16 cellular contexts compared by ENCODE assay signal in genomic region chr5:32450952-32451351, GRCh38. TPM values are rescaled to one million over a fixed set of nuclear protein-coding genes. Genes with fewer than 3 reads are reported as not detected.
DNase-seq lines count a peak whose midpoint lies in the region; ATAC-seq and TF ChIP-seq lines count a peak whose summit lies in the region.
"Had no signal": no experiment of that assay in that cellular context is flagged by ENCODE, and none has a peak within 500 bp of the region (broad histone marks: within the 10 kb centered on the region; RNA-seq: fewer than 3 reads in every experiment).

No MANE protein-coding gene starts in this region.

- H3K27me3 ChIP-seq in kidney epithelial cell (ENCODE audit: control insufficient read depth, insufficient read depth, low read length), result no peaks in the 10 kb centered on the region
- H3K27me3 ChIP-seq in MG63, result no peaks in the 10 kb centered on the region
- no peaks in the 10 kb centered on the region for H3K27me3 ChIP-seq in testis

- DNase-seq in GM12865 (ENCODE audit: low read depth) (peak; percentile 38), KBM-7 (peak; percentile 18), kidney epithelial cell (ENCODE audit: low read depth) (no peak), MG63 (no peak), testis (no peak)
- DNase-seq: activated CD4-positive, alpha-beta T cell treated with anti-CD3 and anti-CD28 coated beads, Interleukin-2, amount 10 ng/mL, durations not matched to agents 7 days and 5 days; activated gamma-delta T cell treated with Interleukin-2 at 50 U/mL for 16 hours; central memory CD4-positive, alpha-beta T cell; naive B cell; NCI-H1092 treated with DMSO at 0.1 percent for 48 hours; NCI-H510A treated with DMSO at 0.1 percent for 48 hours; T-cell had no signal

- no peak overlapping the region for H3K4me3 Mint-ChIP-seq in activated T-helper 17 cell treated with anti-CD3 and anti-CD28 coated beads, Interleukin-2, amount 50 U/mL, for 72 hours
- H3K4me3 Mint-ChIP-seq: activated CD4-positive, alpha-beta T cell treated with anti-CD3 and anti-CD28 coated beads, Interleukin-2, amount 10 ng/mL, durations not matched to agents 7 days and 5 days; naive B cell; T-cell had no signal

- H3K27ac ChIP-seq in testis, result no peak overlapping the region
- H3K27ac ChIP-seq: thoracic aorta had no signal

- H3K36me3 Mint-ChIP-seq in activated T-helper 17 cell treated with anti-CD3 and anti-CD28 coated beads, Interleukin-2, amount 50 U/mL, for 72 hours (ENCODE audit: low read depth), result no peaks in the 10 kb centered on the region
- H3K36me3 Mint-ChIP-seq: T-cell had no signal

- no peak overlapping the region for H3K27ac Mint-ChIP-seq in activated T-helper 17 cell treated with anti-CD3 and anti-CD28 coated beads, Interleukin-2, amount 50 U/mL, for 72 hours
- H3K27ac Mint-ChIP-seq: activated CD4-positive, alpha-beta T cell treated with anti-CD3 and anti-CD28 coated beads, Interleukin-2, amount 10 ng/mL, durations not matched to agents 7 days and 5 days; naive B cell; T-cell had no signal

- no peaks in the 10 kb centered on the region for H3K4me1 Mint-ChIP-seq in activated T-helper 17 cell treated with anti-CD3 and anti-CD28 coated beads, Interleukin-2, amount 50 U/mL, for 72 hours
- H3K4me1 Mint-ChIP-seq: activated CD4-positive, alpha-beta T cell treated with anti-CD3 and anti-CD28 coated beads, Interleukin-2, amount 10 ng/mL, durations not matched to agents 7 days and 5 days had no signal

- intact Hi-C loops in testis (cut with DNase I; ENCODE audit: low total_unique reads), result no loop called here

- in situ Hi-C loops in KBM-7 (cut with MboI; ENCODE audit: low pct_unique_long_range_greater_than_20kb, low sequenced_read_pairs), result no loop called here

- no peaks in the 10 kb centered on the region for H3K27me3 Mint-ChIP-seq in activated T-helper 17 cell treated with anti-CD3 and anti-CD28 coated beads, Interleukin-2, amount 50 U/mL, for 72 hours
- H3K27me3 Mint-ChIP-seq: T-cell had no signal

- H3K4me3 ChIP-seq in GM12865 (ENCODE audit: low read depth, low read length) (no peak overlapping the region), kidney epithelial cell (ENCODE audit: low read depth, low read length) (no peak overlapping the region), MG63 (no peak overlapping the region), testis (no peak overlapping the region)
- H3K4me3 ChIP-seq: thoracic aorta had no signal

- H3K9me3 ChIP-seq in MG63 (no peaks in the 10 kb centered on the region), testis (no peaks in the 10 kb centered on the region)
- H3K9me3 ChIP-seq: thoracic aorta had no signal

- no peaks in the 10 kb centered on the region for H3K4me1 ChIP-seq in testis

- ATAC-seq in activated T-helper 17 cell treated with anti-CD3 and anti-CD28 coated beads, Interleukin-2, amount 50 U/mL, for 72 hours (replicated peaks), result peak; percentile 39
- ATAC-seq in HG03565 (IDR thresholded peaks at IDR 0.05; ENCODE audit: unreplicated experiment), result no peak
- ATAC-seq: sciatic nerve, T-cell had no signal

- no peaks in the 10 kb centered on the region for H3K9me3 Mint-ChIP-seq in activated T-helper 17 cell treated with anti-CD3 and anti-CD28 coated beads, Interleukin-2, amount 50 U/mL, for 72 hours
- H3K9me3 Mint-ChIP-seq: activated CD4-positive, alpha-beta T cell treated with anti-CD3 and anti-CD28 coated beads, Interleukin-2, amount 10 ng/mL, durations not matched to agents 7 days and 5 days; T-cell had no signal

- H3K36me3 ChIP-seq in kidney epithelial cell (ENCODE audit: control insufficient read depth, insufficient read depth, low read length), result no peaks in the 10 kb centered on the region
- no peaks in the 10 kb centered on the region for H3K36me3 ChIP-seq in MG63
- H3K36me3 ChIP-seq in testis (ENCODE audit: low read depth, missing control alignments), result no peaks in the 10 kb centered on the region
- H3K36me3 ChIP-seq: thoracic aorta had no signal

- TF ChIP-seq POLR2A in testis (IDR thresholded peaks at IDR 0.05), result no peak

- 57 to 70% methylated on average over 1 of the region's 1 CpG for WGBS in testis, 2 donors

- peak; percentile 42 for TF ChIP-seq CTCF in GM12865 (IDR thresholded peaks at IDR 0.05; ENCODE audit: insufficient read depth, low read depth, low read length, missing control alignments)
- TF ChIP-seq CTCF in kidney epithelial cell (IDR thresholded peaks at IDR 0.05; ENCODE audit: insufficient read depth, low read length, poor library complexity, severe bottlenecking), result peak; percentile 13
- TF ChIP-seq CTCF in testis (IDR thresholded peaks at IDR 0.05), result no peak

RNA-seq across cellular contexts. Expression of gene ZFR, which starts 6.4 kb away (rescaled TPM):
- total RNA-seq in activated T-helper 17 cell treated with anti-CD3 and anti-CD28 coated beads, Interleukin-2, amount 50 U/mL, for 72 hours, result 10 to 100 TPM; 63.7 to 70.4 TPM
- total RNA-seq in kidney epithelial cell, result 73.0 and 76.3 TPM in 2 replicates
- 62.7 and 95.5 TPM in 2 replicates for total RNA-seq in MG63 (2014; rRNA removed; shearing (Covaris generic); ENCODE audit: low replicate concordance)
- 100 to 1,000 TPM in 1 of 2 donors, 10 to 100 TPM in 1; 97.2 to 112 TPM for total RNA-seq in testis
- polyA plus RNA-seq in testis (ENCODE audit: insufficient read depth, low read depth, low replicate concordance), result 77.1 TPM

Comparison
In these comparisons a context has a peak if more than half of its experiments do, and no peak if none do; other contexts are left out.
1. DNase-seq: peak in GM12865 (single experiment) and KBM-7 (single experiment); none in kidney epithelial cell (single experiment), MG63 (single experiment) and testis (single experiment).
2. CTCF ChIP-seq: peak in GM12865 (single experiment) and kidney epithelial cell (single experiment); none in testis (0 of 3).